8 cellular contexts compared by ENCODE assay signal in genomic region chr7:5528815-5529442, GRCh38. TPM values are rescaled to one million over a fixed set of nuclear protein-coding genes. Genes with fewer than 3 reads are reported as not detected.
DNase-seq lines count a peak whose midpoint lies in the region; FAIRE-seq and TF ChIP-seq lines count a peak whose summit lies in the region.

No MANE protein-coding gene starts in this region.

- TF ChIP-seq CTCF in LNCaP clone FGC (IDR thresholded peaks at IDR 0.05; ENCODE audit: control insufficient read depth, extremely low read depth, insufficient read depth) (no peak), chondrocyte (IDR thresholded peaks at IDR 0.05) (no peak)

- peaks cover 44% of the 10 kb centered on the region for H3K79me2 ChIP-seq in ACC112 (ENCODE audit: control insufficient read depth, insufficient read depth, low read length, unreplicated experiment)

- H3K9me3 ChIP-seq in muscle layer of colon (ENCODE audit: low read length) = no peaks in the 10 kb centered on the region

- H3K9me3 Mint-ChIP-seq in chondrocyte (ENCODE audit: low read depth) = no peaks in the 10 kb centered on the region

- no peaks in the 10 kb centered on the region for H3K27me3 ChIP-seq in ACC112 (ENCODE audit: insufficient read depth, low read length)
- no peaks in the 10 kb centered on the region for H3K27me3 ChIP-seq in muscle layer of colon (ENCODE audit: control insufficient read depth in 1 of 2, insufficient read depth in 2 of 2, low read length in 2 of 2)

- FAIRE-seq in GM12892 (lab: Jason Lieb, UNC) = no peak

- H3K4me3 ChIP-seq in ACC112 (ENCODE audit: low read depth, low read length) = peak overlapping the region; percentile 96
- peak overlapping the region; percentile 75 for H3K4me3 ChIP-seq in LNCaP clone FGC (ENCODE audit: low read depth, low read length)
- H3K4me3 ChIP-seq in muscle layer of colon (ENCODE audit: low read depth in 1 of 2, low read length in 2 of 2) = peak overlapping the region; percentile 81 to 91

- H2AFZ ChIP-seq in ACC112 (ENCODE audit: low read length, unreplicated experiment) = no peak overlapping the region

- H3K4me1 Mint-ChIP-seq in chondrocyte (ENCODE audit: low read depth) = peaks cover 35% of the 10 kb centered on the region

- H3K36me3 ChIP-seq in ACC112 (ENCODE audit: insufficient read depth, low read length) (peaks cover 52% of the 10 kb centered on the region), muscle layer of colon (ENCODE audit: insufficient read depth, low read length) (peaks cover 46% of the 10 kb centered on the region)

- H3K4me1 ChIP-seq in ACC112 (ENCODE audit: control insufficient read depth, insufficient read depth, low read length, unreplicated experiment) (peaks cover 7% of the 10 kb centered on the region), muscle layer of colon (ENCODE audit: insufficient read depth, low read length) (peaks cover 24% of the 10 kb centered on the region)

- H3K36me3 Mint-ChIP-seq in chondrocyte (ENCODE audit: low read depth) = peaks cover 34% of the 10 kb centered on the region

- DNase-seq in LNCaP clone FGC (ENCODE audit: low read depth) (no peak), chondrocyte (ENCODE audit: low spot score) (no peak), GM12892 (ENCODE audit: insufficient read length) (no peak), NCI-H446 (lab: John Stamatoyannopoulos, UW) (no peak), NCI-H146 treated with DMSO at 0.1 percent for 48 hours (lab: John Stamatoyannopoulos, UW; ENCODE audit: unreplicated experiment) (no peak)
- DNase-seq in stimulated activated CD4-positive, alpha-beta T cell treated with anti-CD3 and anti-CD28 coated beads, Interleukin-4, amount 100 ng/mL, for 24 hours = no peak

- H3K4me3 Mint-ChIP-seq in chondrocyte (ENCODE audit: unreplicated experiment) = peak overlapping the region; percentile 98

- no peak; the same call in 1 of the 2 replicates for TF ChIP-seq POLR2A in GM12892 (IDR thresholded peaks at IDR 0.05; ENCODE audit: low read depth, low read length)

- peak overlapping the region; percentile 94 for H3K27ac Mint-ChIP-seq in chondrocyte (ENCODE audit: unreplicated experiment)

- H3K27ac ChIP-seq in ACC112 (ENCODE audit: low read depth, low read length) (peak overlapping the region; percentile 98), muscle layer of colon (ENCODE audit: low read depth, low read length) (peak overlapping the region; percentile 98)

- H3K27me3 Mint-ChIP-seq in chondrocyte (ENCODE audit: low read depth) = no peaks in the 10 kb centered on the region

- H3K9ac ChIP-seq in muscle layer of colon (ENCODE audit: low read length) = peak overlapping the region; percentile 79

RNA-seq across cellular contexts. Expression of gene ACTB, which starts 1.5 kb away (rescaled TPM):
- 3,228 to 5,289 TPM (median 5,211 TPM) in 3 replicates for total RNA-seq in chondrocyte
- 10,904 TPM for polyA plus RNA-seq in GM12892 (2012; ENCODE audit: missing spikeins)

RNA-seq across cellular contexts. Expression of gene FBXL18, which starts 15.3 kb away (rescaled TPM):
- 18.0 to 18.8 TPM (median 18.6 TPM) in 3 replicates for total RNA-seq in chondrocyte
- polyA plus RNA-seq in GM12892 (2012; ENCODE audit: missing spikeins) = 1.9 TPM
